ENCODE assay signal across 9 cellular contexts in the genomic region with DNA sequence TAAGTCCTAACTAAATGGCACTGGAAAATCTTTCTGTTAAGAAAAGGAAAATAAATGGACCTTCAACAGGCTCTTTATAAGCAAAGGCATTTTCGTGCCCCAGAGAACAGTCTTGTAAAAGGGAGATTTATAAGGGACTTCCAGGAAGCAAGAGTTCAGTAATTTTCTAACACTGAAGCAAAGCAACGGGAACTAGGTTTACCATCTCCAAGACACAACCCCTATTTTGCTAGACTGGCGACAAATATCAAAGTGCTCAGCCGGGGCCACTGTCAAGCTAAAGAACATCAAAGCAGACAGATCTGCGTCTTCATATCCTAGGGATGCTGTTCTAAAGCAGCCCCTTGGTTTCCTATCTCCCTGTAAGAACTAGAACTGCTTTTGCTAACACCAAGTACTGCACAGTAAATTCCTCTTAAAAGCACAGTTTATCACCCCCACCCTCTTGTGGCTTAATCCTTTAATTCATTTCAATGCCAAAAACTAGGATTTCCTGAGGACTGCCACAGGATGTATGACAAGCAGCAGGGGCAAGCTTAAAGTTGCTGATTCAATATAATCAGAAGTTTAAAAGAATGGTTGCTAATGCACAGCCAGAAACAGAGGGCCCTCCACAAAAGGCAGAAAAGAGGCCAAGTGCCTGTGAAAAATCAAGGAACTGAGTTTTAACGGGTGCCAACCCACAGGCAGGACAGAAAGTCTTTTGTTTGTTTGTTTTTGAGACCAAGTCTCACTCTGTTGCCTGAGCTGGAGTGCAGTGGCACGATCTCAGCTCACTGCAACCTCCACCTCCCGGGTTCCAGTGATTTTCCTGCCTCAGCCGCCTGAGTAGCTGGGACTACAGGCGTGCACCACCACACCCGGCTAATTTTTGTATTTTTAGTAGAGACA. TPM values are rescaled to one million over a fixed set of nuclear protein-coding genes. Genes with fewer than 3 reads are reported as not detected.
DNase-seq lines count a peak whose midpoint lies in the region; ATAC-seq and TF ChIP-seq lines count a peak whose summit lies in the region.
"Had no signal": no experiment of that assay in that cellular context is flagged by ENCODE, and none has a peak within 500 bp of the region (broad histone marks: within the 10 kb centered on the region; RNA-seq: fewer than 3 reads in every experiment).

No MANE protein-coding gene starts in this region.

- CTCF ChIA-PET in OCI-LY7 (lab: Charles Lee; ENCODE audit: unreplicated experiment), result interaction anchor here (0.5 to 0.9 kb wide), 2 partner anchors 9 to 47 kb away, joined by 3 to 4 read pairs; no protein-coding TSS in a partner anchor

- H2AFZ ChIP-seq in OCI-LY7 (ENCODE audit: low read length) (peak overlapping the region; percentile 63; the same call in 1 of the 2 replicates), osteoblast (ENCODE audit: low read length) (no peak overlapping the region)

- H3K4me2 ChIP-seq in OCI-LY7 (ENCODE audit: low read length), result peak overlapping the region; percentile 67
- no peak overlapping the region for H3K4me2 ChIP-seq in osteoblast (ENCODE audit: insufficient read depth, low read length)

- peak overlapping the region; percentile 41 for H3K27ac ChIP-seq in OCI-LY7 (ENCODE audit: low read depth, low read length, poor library complexity, severe bottlenecking)
- H3K27ac ChIP-seq in osteoblast (ENCODE audit: low read depth, low read length), result peak overlapping the region; percentile 15

- H4K20me1 ChIP-seq in OCI-LY7 (ENCODE audit: insufficient read depth, low read length), result no peaks in the 10 kb centered on the region
- no peaks in the 10 kb centered on the region for H4K20me1 ChIP-seq in osteoblast (ENCODE audit: insufficient read depth, low read length)

- POLR2A ChIA-PET in OCI-LY7 (lab: Charles Lee), result interaction anchor here (0.6 to 1.9 kb wide), 7 partner anchors 10 to 218 kb away, joined by 3 to 8 read pairs (median 3); a partner anchor contains a TSS

- no peaks in the 10 kb centered on the region for H3K9me2 ChIP-seq in OCI-LY7 (ENCODE audit: insufficient read depth, low read length)

- DNase-seq in COLO829 (ENCODE audit: low spot score), result peak; percentile 36
- DNase-seq in OCI-LY7 (ENCODE audit: low spot score), result peak; percentile 33
- peak; percentile 62 for DNase-seq in fibroblast of villous mesenchyme (ENCODE audit: low read depth)
- DNase-seq in osteoblast (ENCODE audit: insufficient read length, low spot score, missing footprints), result no peak
- no peak for DNase-seq in glomerular visceral epithelial cell (ENCODE audit: extremely low spot score)
- DNase-seq in germinal center (ENCODE audit: low spot score), result no peak
- no peak for DNase-seq in GM19238 (ENCODE audit: insufficient read length, low spot score)
- DNase-seq: COR-L47 had no signal

- H3K79me2 ChIP-seq in OCI-LY7 (ENCODE audit: insufficient read depth, low read depth, low read length), result no peaks in the 10 kb centered on the region
- peaks cover 32% of the 10 kb centered on the region for H3K79me2 ChIP-seq in osteoblast (ENCODE audit: insufficient read depth, low read length)

- BruUV-seq in OCI-LY7 (replicated peaks; lab: Mats Ljungman, UMichigan), result no TSS peak

- H3K4me1 ChIP-seq in OCI-LY7 (ENCODE audit: insufficient read depth, low read length, poor library complexity, severe bottlenecking) (peaks cover 22% of the 10 kb centered on the region), osteoblast (ENCODE audit: insufficient read depth, low read length) (peaks cover 8% of the 10 kb centered on the region)

- ATAC-seq in GM19035 (IDR thresholded peaks at IDR 0.05; ENCODE audit: unreplicated experiment), result no peak

- intact Hi-C loops in OCI-LY7 (cut with micrococcal nuclease; ENCODE audit: unreplicated experiment), result no loop called here

- peak overlapping the region; percentile 46 for H3K4me3 ChIP-seq in OCI-LY7 (ENCODE audit: low read depth, low read length, poor library complexity, severe bottlenecking)
- H3K4me3 ChIP-seq in fibroblast of villous mesenchyme (ENCODE audit: low read depth, low read length), result no peak overlapping the region
- H3K4me3 ChIP-seq in osteoblast (ENCODE audit: insufficient read depth, low read length), result no peak overlapping the region

- TF ChIP-seq CTCF in OCI-LY7 (conservative IDR thresholded peaks at IDR 0.05; ENCODE audit: low read length) (no peak), fibroblast of villous mesenchyme (IDR thresholded peaks at IDR 0.05; ENCODE audit: insufficient read depth, low read depth, low read length) (no peak), osteoblast (IDR thresholded peaks at IDR 0.05; ENCODE audit: extremely low read depth, low read depth, low read length) (no peak)

- no peaks in the 10 kb centered on the region for H3K27me3 ChIP-seq in osteoblast (ENCODE audit: insufficient read depth, low read length)

- peaks cover 28% of the 10 kb centered on the region for H3K36me3 ChIP-seq in OCI-LY7 (ENCODE audit: insufficient read depth, low read length)
- peaks cover 35% of the 10 kb centered on the region for H3K36me3 ChIP-seq in osteoblast (ENCODE audit: insufficient read depth, low read length)

- H3K9me3 ChIP-seq in OCI-LY7 (ENCODE audit: low read length), result no peaks in the 10 kb centered on the region
- H3K9me3 ChIP-seq in osteoblast (ENCODE audit: low read depth, low read length), result no peaks in the 10 kb centered on the region

RNA-seq across cellular contexts. Expression of a gene that starts 44.0 kb away (rescaled TPM):
- not detected in 2 replicates for total RNA-seq in OCI-LY7 (2014; rRNA removed; shearing (Covaris generic))
- total RNA-seq in OCI-LY7 (2022) (not detected in 2 replicates), fibroblast of villous mesenchyme (under 0.01 TPM in 1 of 2 replicates, not detected in the other), osteoblast (not detected in 2 replicates)

Comparison
In these comparisons a context has a peak if more than half of its experiments do, and no peak if none do; other contexts are left out.
1. DNase-seq: peak in COLO829 (single experiment), OCI-LY7 (single experiment) and fibroblast of villous mesenchyme (single experiment); none in osteoblast (single experiment), glomerular visceral epithelial cell (single experiment), germinal center (single experiment) and GM19238 (single experiment).